9 cellular contexts compared by ENCODE assay signal in genomic region chr1:35505911-35506798, GRCh38. TPM values are rescaled to one million over a fixed set of nuclear protein-coding genes. Genes with fewer than 3 reads are reported as not detected.
DNase-seq lines count a peak whose midpoint lies in the region; ATAC-seq, FAIRE-seq and TF ChIP-seq lines count a peak whose summit lies in the region.
"Had no signal": no experiment of that assay in that cellular context is flagged by ENCODE, and none has a peak within 500 bp of the region (broad histone marks: within the 10 kb centered on the region; RNA-seq: fewer than 3 reads in every experiment).

No MANE protein-coding gene starts in this region.

- ATAC-seq in GM18520 (IDR thresholded peaks at IDR 0.05; ENCODE audit: unreplicated experiment) (peak; percentile 30), GM21515 (IDR thresholded peaks at IDR 0.05; ENCODE audit: unreplicated experiment) (no peak)

- TF ChIP-seq CTCF in AG10803 (conservative IDR thresholded peaks at IDR 0.05; ENCODE audit: low read length) (no peak), LNCaP clone FGC (IDR thresholded peaks at IDR 0.05; ENCODE audit: control insufficient read depth, extremely low read depth, insufficient read depth) (no peak), fibroblast of mammary gland (conservative IDR thresholded peaks at IDR 0.05; ENCODE audit: control insufficient read depth, insufficient read depth, low read depth, low read length) (no peak), D721Med (IDR thresholded peaks at IDR 0.05; ENCODE audit: insufficient read depth, missing control alignments) (no peak)

- peaks cover 4% of the 10 kb centered on the region for H3K27me3 Mint-ChIP-seq in activated CD4-positive, alpha-beta memory T cell treated with anti-CD3 and anti-CD28 coated beads, Interleukin-2, amount 10 ng/mL, durations not matched to agents 7 days and 5 days
- H3K27me3 Mint-ChIP-seq: naive B cell had no signal

- peaks cover 52% of the 10 kb centered on the region for H3K4me1 Mint-ChIP-seq in activated CD4-positive, alpha-beta memory T cell treated with anti-CD3 and anti-CD28 coated beads, Interleukin-2, amount 10 ng/mL, durations not matched to agents 7 days and 5 days

- H3K4me3 ChIP-seq in AG10803 (ENCODE audit: low read length) (no peak overlapping the region), LNCaP clone FGC (ENCODE audit: low read depth, low read length) (no peak overlapping the region), fibroblast of mammary gland (ENCODE audit: control insufficient read depth, low read depth, low read length) (no peak overlapping the region)

- peak overlapping the region; percentile 93 for H3K27ac Mint-ChIP-seq in activated CD4-positive, alpha-beta memory T cell treated with anti-CD3 and anti-CD28 coated beads, Interleukin-2, amount 10 ng/mL, durations not matched to agents 7 days and 5 days

- H3K9me3 Mint-ChIP-seq in activated CD4-positive, alpha-beta memory T cell treated with anti-CD3 and anti-CD28 coated beads, Interleukin-2, amount 10 ng/mL, durations not matched to agents 7 days and 5 days = peaks cover 4% of the 10 kb centered on the region
- H3K9me3 Mint-ChIP-seq: naive B cell had no signal

- DNase-seq in AG10803 (ENCODE audit: low read depth) (peak; percentile 82), LNCaP clone FGC (ENCODE audit: low read depth) (peak; percentile 98), fibroblast of mammary gland (ENCODE audit: low read depth) (peak; percentile 90), D721Med (ENCODE audit: insufficient read length, low spot score) (no peak)
- DNase-seq in activated CD4-positive, alpha-beta memory T cell treated with anti-CD3 and anti-CD28 coated beads, Interleukin-2, amount 10 ng/mL, durations not matched to agents 7 days and 5 days = peak; percentile 80
- DNase-seq in stimulated activated CD8-positive, alpha-beta memory T cell treated with anti-CD3 and anti-CD28 coated beads, Interleukin-4, amount 100 ng/mL, for 48 hours = peak; percentile 52
- DNase-seq: naive B cell had no signal

- peak overlapping the region; percentile 45 for H3K4me3 Mint-ChIP-seq in activated CD4-positive, alpha-beta memory T cell treated with anti-CD3 and anti-CD28 coated beads, Interleukin-2, amount 10 ng/mL, durations not matched to agents 7 days and 5 days

- H3K36me3 Mint-ChIP-seq in activated CD4-positive, alpha-beta memory T cell treated with anti-CD3 and anti-CD28 coated beads, Interleukin-2, amount 10 ng/mL, durations not matched to agents 7 days and 5 days (ENCODE audit: low read depth) = peaks cover 48% of the 10 kb centered on the region

- FAIRE-seq in D721Med (lab: Jason Lieb, UNC) = no peak

- CTCF ChIA-PET in activated CD4-positive, alpha-beta memory T cell treated with anti-CD3 and anti-CD28 coated beads, Interleukin-2, amount 10 ng/mL, durations not matched to agents 7 days and 5 days (lab: Charles Lee) = interaction anchor here (0.8 to 1.9 kb wide), 12 partner anchors 10 to 210 kb away, joined by 3 to 9 read pairs (median 3); partner anchors contain the start of genes KIAA0319L and NCDN

- POLR2A ChIA-PET in activated CD4-positive, alpha-beta memory T cell treated with anti-CD3 and anti-CD28 coated beads, Interleukin-2, amount 10 ng/mL, durations not matched to agents 7 days and 5 days (lab: Charles Lee) = interaction anchor here (0.6 to 3.3 kb wide), 18 partner anchors 10 to 907 kb away, joined by 3 to 43 read pairs (median 4); partner anchors contain the start of genes CLSPN, KIAA0319L and NCDN

RNA-seq across cellular contexts. Expression of gene KIAA0319L, which starts 51.0 kb away (rescaled TPM):
- 10 to 100 TPM; 48.4 to 53.2 TPM for total RNA-seq in activated CD4-positive, alpha-beta memory T cell treated with anti-CD3 and anti-CD28 coated beads, Interleukin-2, amount 10 ng/mL, durations not matched to agents 7 days and 5 days

RNA-seq across cellular contexts. Expression of gene NCDN, which starts 51.4 kb away (rescaled TPM):
- 10 to 100 TPM; 25.6 to 27.8 TPM for total RNA-seq in activated CD4-positive, alpha-beta memory T cell treated with anti-CD3 and anti-CD28 coated beads, Interleukin-2, amount 10 ng/mL, durations not matched to agents 7 days and 5 days
